Comparison of ENCODE assay signal across 8 cellular contexts in genomic region chr17:49576121-49576905, GRCh38. TPM values are rescaled to one million over a fixed set of nuclear protein-coding genes. Genes with fewer than 3 reads are reported as not detected.
DNase-seq lines count a peak whose midpoint lies in the region; ATAC-seq and TF ChIP-seq lines count a peak whose summit lies in the region.

No MANE protein-coding gene starts in this region.

- ATAC-seq in HG03565 (IDR thresholded peaks at IDR 0.05; ENCODE audit: unreplicated experiment): no peak

- H3K4me3 ChIP-seq in coronary artery: peak overlapping the region; percentile 75
- H3K4me3 ChIP-seq in liver (ENCODE audit: low read depth in 1 of 3, low read length in 3 of 3): peak overlapping the region in 2 of 3 donors; percentile 38 to 48
- H3K4me3 ChIP-seq in tibial artery: peak overlapping the region; percentile 82 to 91

- H3K4me1 ChIP-seq in liver (ENCODE audit: control insufficient read depth in 4 of 4, insufficient read depth in 4 of 4, low read length in 3 of 4): peaks cover 8 to 18% (median 12%) of the 10 kb centered on the region in 4 donors
- H3K4me1 ChIP-seq in tibial artery: peaks cover 0 to 79% (median 56%) of the 10 kb centered on the region in 4 donors

- H3K27me3 ChIP-seq in liver (ENCODE audit: control insufficient read depth in 4 of 4, insufficient read depth in 4 of 4, low read length in 3 of 4): peaks cover 0 to 5% (median 2%) of the 10 kb centered on the region in 4 donors
- H3K27me3 ChIP-seq in tibial artery: no peaks in the 10 kb centered on the region

- TF ChIP-seq RAD21 in liver (IDR thresholded peaks at IDR 0.05): no peak

- WGBS in liver: 2% methylated on average over 62 of the region's 62 CpGs

- H3K9ac ChIP-seq in liver (ENCODE audit: low read depth in 1 of 2, low read length in 2 of 2): no peak overlapping the region

- TF ChIP-seq CTCF in coronary artery (IDR thresholded peaks at IDR 0.05): no peak
- no peak for TF ChIP-seq CTCF in liver (IDR thresholded peaks at IDR 0.05; ENCODE audit: low read depth, low read length, missing input control)
- TF ChIP-seq CTCF in tibial artery (IDR thresholded peaks at IDR 0.05): no peak

- H3K27ac ChIP-seq in coronary artery (peak overlapping the region; percentile 95), liver (ENCODE audit: low read depth in 1 of 2, low read length in 2 of 2) (no peak overlapping the region), tibial artery (peak overlapping the region; percentile 93 to 97)

- H3K36me3 ChIP-seq in liver (ENCODE audit: control insufficient read depth in 4 of 4, insufficient read depth in 3 of 4, low read depth in 1 of 4, low read length in 3 of 4) (no peaks in the 10 kb centered on the region), tibial artery (peaks cover 6 to 11% (median 9%) of the 10 kb centered on the region in 3 donors)

- DNase-seq in NCI-H1417 (lab: John Stamatoyannopoulos, UW): peak; percentile 5 to 84 (median 82)
- no peak for DNase-seq in NCI-H1417 treated with DMSO at 0.1 percent for 48 hours (lab: John Stamatoyannopoulos, UW)
- peak; percentile 39 for DNase-seq in NCI-H526 treated with DMSO at 0.1 percent for 48 hours (lab: John Stamatoyannopoulos, UW)
- peak; percentile 84 for DNase-seq in coronary artery (ENCODE audit: low spot score)
- peak; percentile 66 to 86 for DNase-seq in tibial artery
- DNase-seq in T-helper 9 cell: no peak

- intact Hi-C loops in tibial artery (cut with DNase I; ENCODE audit: low total_unique reads): loop anchor here (5.0 kb wide), 1 partner anchor 36 kb away; no protein-coding TSS in a partner anchor

- no peaks in the 10 kb centered on the region for H3K9me3 ChIP-seq in liver (ENCODE audit: control insufficient read depth in 4 of 4, low read length in 3 of 4)
- no peaks in the 10 kb centered on the region for H3K9me3 ChIP-seq in tibial artery

TF ChIP-seq in liver, 16 proteins besides CTCF, POLR2A, EP300 and RAD21:
- no peak for TF ChIP-seq JUND (IDR thresholded peaks at IDR 0.05)

RNA-seq across cellular contexts. Expression of gene NXPH3, which starts 0.6 kb away (rescaled TPM):
- total RNA-seq in liver: under 1 TPM in 1 of 2 donors, not detected in 1; 0.17 TPM
- polyA plus RNA-seq in liver: under 1 TPM in 1 of 2 donors, not detected in 1; 0.22 TPM

Comparison
In these comparisons a context has a peak if more than half of its experiments do, and no peak if none do; other contexts are left out.
1. DNase-seq: peak in NCI-H1417 (3 of 3), NCI-H526 treated with DMSO at 0.1 percent for 48 hours (single experiment), coronary artery (single experiment) and tibial artery (2 of 2); none in NCI-H1417 treated with DMSO at 0.1 percent for 48 hours (single experiment) and T-helper 9 cell (single experiment).
2. H3K27ac ChIP-seq: peak in coronary artery (2 of 2) and tibial artery (2 of 2); none in liver (0 of 2).
3. Peak in every context shown above with its lines, with median percentiles within 50 percentile points of each other: H3K4me3 ChIP-seq.